In the genomic region with DNA sequence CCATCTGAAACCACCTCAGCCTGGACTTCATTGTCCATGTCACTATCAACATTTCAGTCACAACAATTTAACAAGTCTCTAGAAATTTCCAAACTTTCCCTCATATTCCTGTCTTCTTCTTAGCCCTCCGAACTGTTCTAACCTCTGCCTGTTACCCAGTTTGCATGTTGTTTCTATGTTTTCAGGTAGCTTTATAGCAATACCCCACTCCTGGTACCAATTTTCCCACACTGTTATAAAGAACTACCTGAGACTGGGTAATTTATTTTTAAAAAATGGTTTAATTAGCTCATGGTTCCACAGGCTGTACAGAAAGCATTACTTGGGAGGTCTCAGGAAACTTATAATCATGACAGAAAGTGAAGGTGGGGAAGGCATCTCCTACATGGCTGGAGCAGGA, we compare ENCODE assay signal across 27 cellular contexts.
"Had no signal": no experiment of that assay in that cellular context is flagged by ENCODE, and none has a peak within 500 bp of the region (broad histone marks: within the 10 kb centered on the region; RNA-seq: fewer than 3 reads in every experiment).

No MANE protein-coding gene starts in this region.

- H3K4me3 ChIP-seq: stomach, suprapubic skin, testis, thoracic aorta, thyroid gland, tibial artery, tibial nerve, transverse colon, upper lobe of left lung, upper lobe of right lung, uterus, vagina had no signal

- FAIRE-seq: urothelium cell line had no signal

- H3K36me3 ChIP-seq: stomach, suprapubic skin, thoracic aorta, thyroid gland, tibial artery, tibial nerve, transverse colon, upper lobe of left lung, upper lobe of right lung, uterus, vagina had no signal

- H3K27ac ChIP-seq: stomach, suprapubic skin, testis, thoracic aorta, thyroid gland, tibial artery, tibial nerve, transverse colon, upper lobe of left lung, upper lobe of right lung, uterus, vagina had no signal

- H3K27me3 ChIP-seq: stomach, suprapubic skin, testis, thyroid gland, tibial artery, tibial nerve, transverse colon, upper lobe of left lung, upper lobe of right lung, uterus, vagina had no signal

- DNase-seq: stimulated activated CD4-positive, alpha-beta T cell treated with anti-CD3 and anti-CD28 coated beads, Interleukin-2, amount 100 ng/mL, for 48 hours; stimulated activated CD4-positive, alpha-beta T cell treated with anti-CD3 and anti-CD28 coated beads, Interleukin-4, amount 100 ng/mL, for 1 hour; stimulated activated CD4-positive, alpha-beta T cell treated with anti-CD3 and anti-CD28 coated beads, Interleukin-4, amount 100 ng/mL, for 24 hours; stimulated activated CD4-positive, alpha-beta T cell treated with anti-CD3 and anti-CD28 coated beads, Interleukin-4, amount 100 ng/mL, for 4 hours; stimulated activated CD8-positive, alpha-beta memory T cell treated with anti-CD3 and anti-CD28 coated beads, Interleukin-4, amount 100 ng/mL, for 48 hours; stimulated activated naive B cell treated with anti-CD40 and anti-IgM and Interleukin-4, amounts not matched to agents 10 μg/mL and 1 μg/mL and 100 μg/mL, for 72 hours; stimulated activated naive CD4-positive, alpha-beta T cell; stimulated activated naive CD4-positive, alpha-beta T cell treated with Interleukin-2 at 50 U/mL for 16 hours; stimulated activated naive CD8-positive, alpha-beta T cell treated with anti-CD3 and anti-CD28 coated beads, Interleukin-15, amount 100 ng/mL, for 72 hours; stimulated activated naive CD8-positive, alpha-beta T cell treated with anti-CD3 and anti-CD28 coated beads, Interleukin-15, Interleukin-2, amounts not matched to agents 100 U/mL and 50 U/mL, for 24 hours; stomach; substantia nigra; testis; thyroid gland; tibial artery; transverse colon; trophoblast cell; upper lobe of left lung; upper lobe of right lung; uterus had no signal

- H3K4me1 ChIP-seq: stomach, suprapubic skin, testis, thyroid gland, tibial artery, tibial nerve, transverse colon, upper lobe of left lung, upper lobe of right lung, uterus, vagina had no signal

- H3K9me3 ChIP-seq: suprapubic skin, testis, thoracic aorta, thyroid gland, upper lobe of right lung, uterus, vagina had no signal

- ATAC-seq: stimulated activated effector memory CD8-positive, alpha-beta T cell treated with anti-CD3 and anti-CD28 coated beads, Interleukin-12 subunit alpha, Interleukin-12 subunit beta, amount 100 ng/mL, for 72 hours; stimulated activated memory B cell treated with anti-CD40 and anti-IgM and Interleukin-4, amounts not matched to agents 10 μg/mL and 1 μg/mL and 100 μg/mL, for 72 hours; stimulated activated naive B cell treated with anti-CD40 and anti-IgM and Interleukin-4, amounts not matched to agents 10 μg/mL and 1 μg/mL and 100 μg/mL, for 72 hours; stimulated activated naive CD8-positive, alpha-beta T cell treated with anti-CD3 and anti-CD28 coated beads, Interleukin-15, amount 100 ng/mL, for 72 hours; stimulated activated naive CD8-positive, alpha-beta T cell treated with anti-CD3 and anti-CD28 coated beads, Interleukin-15, Interleukin-2, amounts not matched to agents 100 U/mL and 50 U/mL, for 24 hours; upper lobe of right lung had no signal
